In genomic region chrY:17366400-17366799, GRCh38 we compare ENCODE assay signal across 18 cellular contexts.
DNase-seq lines count a peak whose midpoint lies in the region; ATAC-seq and TF ChIP-seq lines count a peak whose summit lies in the region.
"Had no signal": no experiment of that assay in that cellular context is flagged by ENCODE, and none has a peak within 500 bp of the region (broad histone marks: within the 10 kb centered on the region; RNA-seq: fewer than 3 reads in every experiment).

No MANE protein-coding gene starts in this region.

- no peaks in the 10 kb centered on the region for H3K79me2 ChIP-seq in DND-41 (ENCODE audit: insufficient read depth, low read length)

- DNase-seq in DND-41 = no peak
- DNase-seq in glomerular visceral epithelial cell (ENCODE audit: extremely low spot score) = peak; percentile 2
- no peak for DNase-seq in anterior cingulate cortex (lab: John Stamatoyannopoulos, UW)
- DNase-seq in head of caudate nucleus = no peak
- DNase-seq: AML-193; Caco-2; Calu3; CD4-positive, alpha-beta T cell; CD8-positive, alpha-beta T cell; DMS153; DMS53; DMS79; GF-D8 had no signal

- intact Hi-C loops in head of caudate nucleus (cut with DNase I) = no loop called here

- no peak overlapping the region for H2AFZ ChIP-seq in DND-41 (ENCODE audit: low read depth, low read length)

- ATAC-seq in DND-41 (ENCODE audit: insufficient read depth, low read depth) (peak; percentile 57; the same call in 2 of the 3 replicates), GM21390 (IDR thresholded peaks at IDR 0.05; ENCODE audit: unreplicated experiment) (peak; percentile 53)
- ATAC-seq: A549; CD8-positive, alpha-beta T cell had no signal

- H3K27me3 ChIP-seq in DND-41 (ENCODE audit: insufficient read depth, low read length, poor library complexity) = no peaks in the 10 kb centered on the region
- H3K27me3 ChIP-seq: BLaER1 treated with 17β-estradiol and CSF1 and Interleukin-3, amounts not matched to agents 10 nM and 100 nM had no signal

- no peaks in the 10 kb centered on the region for H3K4me1 ChIP-seq in DND-41 (ENCODE audit: insufficient read depth, low read length)
- H3K4me1 ChIP-seq: A549; BLaER1 treated with 17β-estradiol and CSF1 and Interleukin-3, amounts not matched to agents 10 nM and 100 nM; Caco-2 had no signal

- H3K9ac ChIP-seq in DND-41 (ENCODE audit: low read depth, low read length) = no peak overlapping the region
- H3K9ac ChIP-seq: BLaER1 treated with 17β-estradiol and CSF1 and Interleukin-3, amounts not matched to agents 10 nM and 100 nM had no signal

- H3K4me3 ChIP-seq in DND-41 (ENCODE audit: low read depth in 1 of 2, low read length in 2 of 2) = no peak overlapping the region
- H3K4me3 ChIP-seq: A549; BLaER1 treated with 17β-estradiol and CSF1 and Interleukin-3, amounts not matched to agents 10 nM and 100 nM had no signal

- no peaks in the 10 kb centered on the region for H4K20me1 ChIP-seq in DND-41 (ENCODE audit: insufficient read depth, low read length)
- H4K20me1 ChIP-seq: BLaER1 treated with 17β-estradiol and CSF1 and Interleukin-3, amounts not matched to agents 10 nM and 100 nM had no signal

- H3K27ac ChIP-seq in DND-41 (ENCODE audit: low read length) = no peak overlapping the region
- H3K27ac ChIP-seq: 22Rv1; A549; BLaER1 treated with 17β-estradiol and CSF1 and Interleukin-3, amounts not matched to agents 10 nM and 100 nM; C4-2B had no signal

- no peaks in the 10 kb centered on the region for H3K36me3 ChIP-seq in DND-41 (ENCODE audit: insufficient read depth, low read length)
- H3K36me3 ChIP-seq: BLaER1 treated with 17β-estradiol and CSF1 and Interleukin-3, amounts not matched to agents 10 nM and 100 nM had no signal

- no peak for TF ChIP-seq CTCF in DND-41 (IDR thresholded peaks at IDR 0.05; ENCODE audit: borderline replicate concordance, extremely low read depth, low read length, poor library complexity, severe bottlenecking)

- H3K9me3 ChIP-seq in DND-41 (ENCODE audit: insufficient read depth, low read length, severe bottlenecking) = no peaks in the 10 kb centered on the region
- H3K9me3 ChIP-seq: A549; BLaER1 treated with 17β-estradiol and CSF1 and Interleukin-3, amounts not matched to agents 10 nM and 100 nM; Caco-2 had no signal

- H3K4me2 ChIP-seq in DND-41 (ENCODE audit: insufficient read depth, low read length) = no peak overlapping the region
- H3K4me2 ChIP-seq: A549; BLaER1 treated with 17β-estradiol and CSF1 and Interleukin-3, amounts not matched to agents 10 nM and 100 nM had no signal
